In genomic region chr9:37540634-37541033, GRCh38 we compare ENCODE assay signal across 17 cellular contexts. TPM values are rescaled to one million over a fixed set of nuclear protein-coding genes. Genes with fewer than 3 reads are reported as not detected.
DNase-seq lines count a peak whose midpoint lies in the region; ATAC-seq and TF ChIP-seq lines count a peak whose summit lies in the region.
"Had no signal": no experiment of that assay in that cellular context is flagged by ENCODE, and none has a peak within 500 bp of the region (broad histone marks: within the 10 kb centered on the region; RNA-seq: fewer than 3 reads in every experiment).

No MANE protein-coding gene starts in this region.

- 33 to 53% (median 47%) methylated on average over 3 of the region's 3 CpGs for WGBS in stomach, 5 donors

- peaks cover 0 to 11% (median 7%) of the 10 kb centered on the region in 4 donors for H3K4me1 ChIP-seq in stomach

- no peak overlapping the region for H3K27ac ChIP-seq in stomach
- H3K27ac ChIP-seq: RWPE1, thoracic aorta had no signal

- ATAC-seq in HG03280 (IDR thresholded peaks at IDR 0.05; ENCODE audit: unreplicated experiment), result no peak
- ATAC-seq: naive thymus-derived CD4-positive, alpha-beta T cell had no signal

- peaks cover 13 to 58% (median 44%) of the 10 kb centered on the region in 4 donors for H3K36me3 ChIP-seq in stomach
- H3K36me3 ChIP-seq: MG63 had no signal

- H3K9me3 ChIP-seq in stomach, result no peaks in the 10 kb centered on the region
- H3K9me3 ChIP-seq: MG63, thoracic aorta had no signal

- no peak for TF ChIP-seq POLR2A in stomach (IDR thresholded peaks at IDR 0.05)

- no peaks in the 10 kb centered on the region for H3K27me3 ChIP-seq in stomach
- H3K27me3 ChIP-seq: MG63 had no signal

- DNase-seq in DMS 273 (lab: John Stamatoyannopoulos, UW; ENCODE audit: unreplicated experiment) (peak; percentile 11), DMS 273 treated with DMSO at 0.1 percent for 48 hours (lab: John Stamatoyannopoulos, UW) (no peak), astrocyte of the hippocampus (ENCODE audit: low read depth, low spot score) (peak; percentile 7), kidney tubule cell (ENCODE audit: low spot score) (peak; percentile 70), stomach (peak; percentile 65)
- no peak for DNase-seq in activated CD4-positive, alpha-beta T cell treated with anti-CD3 and anti-CD28 coated beads, Interleukin-2, amount 50 U/mL, for 4 hours
- DNase-seq in stimulated activated naive CD4-positive, alpha-beta T cell (lab: John Stamatoyannopoulos, UW), result no peak
- DNase-seq: 8988T; activated CD4-positive, alpha-beta T cell treated with anti-CD3 and anti-CD28 coated beads, Interleukin-2, amount 10 ng/mL, durations not matched to agents 7 days and 5 days; activated naive CD4-positive, alpha-beta T cell treated with Interleukin-2 at 50 U/mL for 16 hours; MG63; naive thymus-derived CD4-positive, alpha-beta T cell; NK-92 treated with Interleukin-12 subunit alpha and Interleukin-12 subunit beta, amount 100 ng/mL, for 24 hours; SW 1271 had no signal

- no peak for TF ChIP-seq EP300 in stomach (IDR thresholded peaks at IDR 0.05)

- no peak for TF ChIP-seq CTCF in stomach (IDR thresholded peaks at IDR 0.05)

- H3K4me3 ChIP-seq in stomach, result no peak overlapping the region
- H3K4me3 ChIP-seq: MG63, thoracic aorta had no signal

- intact Hi-C loops in stomach (cut with DNase I; ENCODE audit: low total_unique reads), result no loop called here

RNA-seq across cellular contexts. Expression of gene FBXO10, which starts 35.5 kb away (rescaled TPM):
- 1 to 10 TPM in 3 of 5 donors, under 1 TPM in 2; 0.43 to 6.2 (median 2.9) TPM for total RNA-seq in stomach
- 1 to 10 TPM in 2 of 3 donors, under 1 TPM in 1; 0.61 to 2.2 (median 1.9) TPM for polyA plus RNA-seq in stomach

RNA-seq across cellular contexts. Expression of gene TOMM5, which starts 51.8 kb away (rescaled TPM):
- total RNA-seq in stomach, result 100 to 1,000 TPM in 2 of 5 donors, 10 to 100 TPM in 3; 29.3 to 156 (median 55.8) TPM
- polyA plus RNA-seq in stomach, result 100 to 1,000 TPM; 115 to 173 (median 169) TPM

RNA-seq across cellular contexts. Expression of gene POLR1E, which starts 54.9 kb away (rescaled TPM):
- 10 to 100 TPM in 4 of 5 donors, 1 to 10 TPM in 1; 5.5 to 26.4 (median 19.8) TPM for total RNA-seq in stomach
- polyA plus RNA-seq in stomach, result 10 to 100 TPM; 14.8 to 21.5 (median 17.3) TPM

Comparison
In these comparisons a context has a peak if more than half of its experiments do, and no peak if none do; other contexts are left out.
1. DNase-seq: peak in DMS 273 (single experiment), astrocyte of the hippocampus (single experiment), kidney tubule cell (single experiment) and stomach (single experiment); none in DMS 273 treated with DMSO at 0.1 percent for 48 hours (single experiment), activated CD4-positive, alpha-beta T cell treated with anti-CD3 and anti-CD28 coated beads, Interleukin-2, amount 50 U/mL, for 4 hours (0 of 2) and stimulated activated naive CD4-positive, alpha-beta T cell (0 of 6).